9 cellular contexts compared by ENCODE assay signal in the genomic region with DNA sequence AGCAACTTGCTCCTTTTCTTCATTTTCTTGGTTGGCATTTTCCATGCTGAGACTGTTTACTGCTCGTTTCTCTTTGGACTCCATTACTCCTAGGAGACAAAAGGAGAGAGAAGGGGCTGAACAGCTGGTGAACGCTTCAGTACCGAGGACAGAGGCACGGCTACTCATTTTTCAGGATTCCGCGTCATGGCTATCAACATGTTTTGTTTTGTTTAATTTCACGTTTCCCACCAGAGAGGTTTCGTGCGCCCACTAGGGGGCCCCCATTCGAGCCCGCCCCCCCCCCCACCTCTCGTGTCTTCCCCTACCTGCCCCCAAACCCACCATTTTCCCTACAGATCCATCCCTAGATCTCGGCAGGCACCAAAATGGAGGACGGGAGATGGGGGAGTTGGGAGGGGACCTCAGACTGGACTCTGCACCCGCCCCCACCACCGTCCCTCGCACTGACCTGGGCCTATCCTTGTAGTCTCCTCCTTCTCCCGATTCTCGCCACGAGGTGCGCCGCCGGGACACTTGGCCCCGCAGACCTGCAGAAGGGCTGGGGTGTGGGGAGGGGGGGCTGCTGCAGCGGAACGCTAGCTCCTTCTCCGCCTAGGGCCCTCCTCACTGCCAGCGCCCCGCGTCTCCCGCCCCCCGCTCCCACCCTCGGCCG. TPM values are rescaled to one million over a fixed set of nuclear protein-coding genes. Genes with fewer than 3 reads are reported as not detected.
A peak's percentile ranks its signal among the peaks of the same experiment; 100 is the strongest.
DNase-seq lines count a peak whose midpoint lies in the region; ATAC-seq lines count a peak whose summit lies in the region.
"Had no signal": no experiment of that assay in that cellular context is flagged by ENCODE, and none has a peak within 500 bp of the region (broad histone marks: within the 10 kb centered on the region; RNA-seq: fewer than 3 reads in every experiment).

No MANE protein-coding gene starts in this region.

- H3K9me2 ChIP-seq in GM23248 (ENCODE audit: insufficient read depth), result no peaks in the 10 kb centered on the region

- in situ Hi-C loops in GM23248 (cut with MboI), result no loop called here

- H3K27me3 Mint-ChIP-seq in natural killer cell treated with Interleukin-12 subunit alpha and Interleukin-12 subunit beta and Interleukin-15 and Interleukin-18, amount 100 ng/mL, for 72 hours, result peaks cover 8 to 10% of the 10 kb centered on the region in 2 donors

- no peak overlapping the region for H3K18ac ChIP-seq in mesenchymal stem cell (ENCODE audit: low read depth in 1 of 2, low read length in 2 of 2)

- H2BK120ac ChIP-seq in mesenchymal stem cell (ENCODE audit: low read depth, low read length), result no peak overlapping the region

- peak overlapping the region; percentile 63 for H3K4me3 ChIP-seq in GM23248
- H3K4me3 ChIP-seq in mesenchymal stem cell (ENCODE audit: insufficient read depth in 1 of 2, low read depth in 1 of 2, low read length in 2 of 2), result no peak overlapping the region

- DNase-seq in GM23248 (peak; percentile 60), NCI-H2227 (lab: John Stamatoyannopoulos, UW; ENCODE audit: unreplicated experiment) (peak; percentile 88), caudate nucleus (lab: John Stamatoyannopoulos, UW) (peak in 35 of 61 donors; percentile 1 to 62 (median 15)), mesenchymal stem cell (peak; percentile 13)
- no peak for DNase-seq in natural killer cell treated with Interleukin-12 subunit alpha and Interleukin-12 subunit beta and Interleukin-15 and Interleukin-18, amount 100 ng/mL, for 72 hours (ENCODE audit: low spot score)
- no peak for DNase-seq in stimulated activated CD8-positive, alpha-beta memory T cell treated with anti-CD3 and anti-CD28 coated beads, Interleukin-4, amount 100 ng/mL, for 48 hours
- no peak for DNase-seq in stimulated activated CD4-positive, alpha-beta T cell treated with anti-CD3 and anti-CD28 coated beads, Interleukin-12 subunit alpha, Interleukin-12 subunit beta, amount 100 ng/mL, for 4 hours

- no peak overlapping the region for H3K23ac ChIP-seq in mesenchymal stem cell (ENCODE audit: low read length in 2 of 2)

- H2AFZ ChIP-seq in GM23248 (peak overlapping the region; percentile 60), mesenchymal stem cell (ENCODE audit: low read depth, low read length) (no peak overlapping the region)

- H3K27ac ChIP-seq in GM23248 (peak overlapping the region; percentile 15; the same call in 1 of the 2 replicates), caudate nucleus (ENCODE audit: low read depth, low read length) (peak overlapping the region; percentile 52), mesenchymal stem cell (ENCODE audit: low read length, poor library complexity, severe bottlenecking) (no peak overlapping the region)

- H3K9me3 Mint-ChIP-seq in natural killer cell treated with Interleukin-12 subunit alpha and Interleukin-12 subunit beta and Interleukin-15 and Interleukin-18, amount 100 ng/mL, for 72 hours, result no peaks in the 10 kb centered on the region

- H3K36me3 ChIP-seq in GM23248 (ENCODE audit: low read depth) (no peaks in the 10 kb centered on the region), mesenchymal stem cell (ENCODE audit: control insufficient read depth in 1 of 2, insufficient read depth in 2 of 2, low read depth in 1 of 2, low read length in 2 of 2) (no peaks in the 10 kb centered on the region)

- H3K4me2 ChIP-seq in GM23248 (ENCODE audit: unreplicated experiment) (peak overlapping the region; percentile 65), mesenchymal stem cell (ENCODE audit: low read length, poor library complexity, severe bottlenecking) (peak overlapping the region; percentile 61)

- H3K14ac ChIP-seq in mesenchymal stem cell (ENCODE audit: low read length in 2 of 2), result no peak overlapping the region

- H2AK5ac ChIP-seq in mesenchymal stem cell (ENCODE audit: low read length, severe bottlenecking), result no peak overlapping the region

- H3F3A ChIP-seq in GM23248 (ENCODE audit: insufficient read depth), result no peaks in the 10 kb centered on the region

- WGBS in GM23248 (ENCODE audit: low coverage in 1 of 2, low lambda C conversion rate in 2 of 2, missing lambda C conversion rate in 2 of 2), 2 experiments, result 0 to 1% methylated on average over 5 to 13 of the region's 34 CpGs
- WGBS in mesenchymal stem cell, result 0% methylated on average over 1 of the region's 34 CpGs

- H4K8ac ChIP-seq in mesenchymal stem cell (ENCODE audit: low read length), result no peak overlapping the region

- no peak for ATAC-seq in natural killer cell treated with Interleukin-12 subunit alpha and Interleukin-12 subunit beta and Interleukin-15 and Interleukin-18, amount 100 ng/mL, for 72 hours
- no peak for ATAC-seq in HG02852 (IDR thresholded peaks at IDR 0.05; ENCODE audit: unreplicated experiment)

- H3K4me1 ChIP-seq in GM23248 (ENCODE audit: insufficient read depth) (no peaks in the 10 kb centered on the region), mesenchymal stem cell (ENCODE audit: control insufficient read depth, insufficient read depth, low read depth, low read length) (peaks cover 9% of the 10 kb centered on the region)

- H3K4me3 Mint-ChIP-seq in natural killer cell treated with Interleukin-12 subunit alpha and Interleukin-12 subunit beta and Interleukin-15 and Interleukin-18, amount 100 ng/mL, for 72 hours, result no peak overlapping the region

- no peaks in the 10 kb centered on the region for H3K79me1 ChIP-seq in mesenchymal stem cell (replicated peaks; ENCODE audit: low read length, poor library complexity, severe bottlenecking)

- H4K20me1 ChIP-seq in GM23248 (ENCODE audit: insufficient read depth), result no peaks in the 10 kb centered on the region

- H3K9me3 ChIP-seq in GM23248 (ENCODE audit: low read depth), result no peaks in the 10 kb centered on the region
- H3K9me3 ChIP-seq in mesenchymal stem cell (ENCODE audit: control insufficient read depth, low read length), result no peaks in the 10 kb centered on the region

- no peak overlapping the region for H3K4ac ChIP-seq in mesenchymal stem cell (ENCODE audit: low read depth in 1 of 2, low read length in 2 of 2)

- H3K36me3 Mint-ChIP-seq in natural killer cell treated with Interleukin-12 subunit alpha and Interleukin-12 subunit beta and Interleukin-15 and Interleukin-18, amount 100 ng/mL, for 72 hours, result no peaks in the 10 kb centered on the region

- H2BK15ac ChIP-seq in mesenchymal stem cell (ENCODE audit: low read depth, poor library complexity, severe bottlenecking), result no peak overlapping the region

- no peak overlapping the region for H3K27ac Mint-ChIP-seq in natural killer cell treated with Interleukin-12 subunit alpha and Interleukin-12 subunit beta and Interleukin-15 and Interleukin-18, amount 100 ng/mL, for 72 hours

- H2BK12ac ChIP-seq in mesenchymal stem cell (ENCODE audit: low read length in 2 of 2), result no peak overlapping the region

- no peak overlapping the region for H2BK5ac ChIP-seq in mesenchymal stem cell (ENCODE audit: low read depth, low read length, poor library complexity, severe bottlenecking)

- H3K27me3 ChIP-seq in GM23248 (replicated peaks; ENCODE audit: insufficient read depth), result no peaks in the 10 kb centered on the region
- H3K27me3 ChIP-seq in mesenchymal stem cell (ENCODE audit: control insufficient read depth in 1 of 2, insufficient read depth in 1 of 2, low read length in 2 of 2), result peaks cover 0 to 15% of the 10 kb centered on the region in 2 experiments

- H3K9ac ChIP-seq in GM23248, result peak overlapping the region; percentile 73
- H3K9ac ChIP-seq in mesenchymal stem cell (ENCODE audit: low read length), result no peak overlapping the region

- no peaks in the 10 kb centered on the region for H3K79me2 ChIP-seq in GM23248 (ENCODE audit: insufficient read depth)

- no peaks in the 10 kb centered on the region for H3K4me1 Mint-ChIP-seq in natural killer cell treated with Interleukin-12 subunit alpha and Interleukin-12 subunit beta and Interleukin-15 and Interleukin-18, amount 100 ng/mL, for 72 hours (ENCODE audit: low read depth in 2 of 2)

- H4K91ac ChIP-seq in mesenchymal stem cell (ENCODE audit: low read length), result no peak overlapping the region

RNA-seq across cellular contexts. Expression of a gene that starts 0.7 kb away (rescaled TPM):
- total RNA-seq in GM23248 (2014; rRNA removed; shearing (Covaris generic)), result 73.0 and 91.8 TPM in 2 replicates
- 79.4 and 79.9 TPM in 2 replicates for polyA plus RNA-seq in GM23248 (2016; fragmentation: Nextera tagmentation; extraction: Ambion mirVana)
- 0.18 TPM for polyA plus RNA-seq in mesenchymal stem cell (2013, experiment 1 of 2)
- polyA plus RNA-seq in mesenchymal stem cell (2013, experiment 2 of 2), result 0.11 TPM
- not detected for total RNA-seq in natural killer cell treated with Interleukin-12 subunit alpha and Interleukin-12 subunit beta and Interleukin-15 and Interleukin-18, amount 100 ng/mL, for 72 hours
- total RNA-seq: NCI-H460 had no signal

RNA-seq across cellular contexts. Expression of a gene that starts 29.6 kb away (rescaled TPM):
- 13.6 and 31.4 TPM in 2 replicates for total RNA-seq in GM23248 (2014; rRNA removed; shearing (Covaris generic))
- 6.6 and 7.9 TPM in 2 replicates for polyA plus RNA-seq in GM23248 (2016; fragmentation: Nextera tagmentation; extraction: Ambion mirVana)
- not detected for polyA plus RNA-seq in mesenchymal stem cell (2013, experiment 1 of 2)
- not detected for polyA plus RNA-seq in mesenchymal stem cell (2013, experiment 2 of 2)
- total RNA-seq in natural killer cell treated with Interleukin-12 subunit alpha and Interleukin-12 subunit beta and Interleukin-15 and Interleukin-18, amount 100 ng/mL, for 72 hours, result not detected
- total RNA-seq: NCI-H460 had no signal

Comparison
In these comparisons a context has a peak if more than half of its experiments do, and no peak if none do; other contexts are left out.
1. DNase-seq: peak in GM23248 (single experiment), NCI-H2227 (single experiment), caudate nucleus (35 of 61) and mesenchymal stem cell (single experiment); none in natural killer cell treated with Interleukin-12 subunit alpha and Interleukin-12 subunit beta and Interleukin-15 and Interleukin-18, amount 100 ng/mL, for 72 hours (single experiment), stimulated activated CD8-positive, alpha-beta memory T cell treated with anti-CD3 and anti-CD28 coated beads, Interleukin-4, amount 100 ng/mL, for 48 hours (single experiment) and stimulated activated CD4-positive, alpha-beta T cell treated with anti-CD3 and anti-CD28 coated beads, Interleukin-12 subunit alpha, Interleukin-12 subunit beta, amount 100 ng/mL, for 4 hours (single experiment).
2. RNA of a gene that starts 0.7 kb away (total RNA-seq): 73.0 to 91.8 TPM in GM23248; not detected in natural killer cell treated with Interleukin-12 subunit alpha and Interleukin-12 subunit beta and Interleukin-15 and Interleukin-18, amount 100 ng/mL, for 72 hours; every median in the first group is over 10 times any median in the second.
3. RNA of a gene that starts 29.6 kb away (total RNA-seq): 13.6 to 31.4 TPM in GM23248; not detected in natural killer cell treated with Interleukin-12 subunit alpha and Interleukin-12 subunit beta and Interleukin-15 and Interleukin-18, amount 100 ng/mL, for 72 hours; every median in the first group is over 10 times any median in the second.